ENCODE assay signal across 1 cellular context in the genomic region with DNA sequence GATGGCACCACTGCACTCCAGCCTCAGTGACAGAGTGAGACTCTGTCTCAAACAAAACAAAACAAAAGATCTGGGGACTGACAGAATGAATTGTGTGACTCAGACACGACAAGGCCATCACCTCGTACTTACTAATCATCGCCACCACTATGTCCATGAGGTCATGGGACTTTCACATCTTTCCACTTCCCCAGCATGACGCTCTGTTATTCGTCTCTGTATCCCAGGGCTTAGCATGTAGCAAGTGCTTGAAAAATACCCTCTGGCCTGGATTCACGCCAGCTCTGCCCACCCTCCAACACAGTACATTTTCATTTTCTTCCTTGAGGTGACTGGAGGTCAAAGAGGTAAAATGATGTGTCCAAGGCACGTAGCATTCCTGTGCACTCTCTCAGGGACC.
A peak's percentile ranks its signal among the peaks of the same experiment; 100 is the strongest.
TF ChIP-seq lines count a peak whose summit lies in the region.

No MANE protein-coding gene starts in this region.

TF ChIP-seq in HepG2, 621 proteins besides CTCF, POLR2A, EP300 and RAD21:
- TF ChIP-seq SOX5 (CRISPR knock-in tag; IDR thresholded peaks at IDR 0.05; ENCODE audit: borderline replicate concordance) (peak; percentile 37; the same call in 1 of the 2 replicates), RBFOX2 (IDR thresholded peaks at IDR 0.05; ENCODE audit: low read depth, low read length) (no peak), TBP (CRISPR knock-in tag; IDR thresholded peaks at IDR 0.05) (no peak), ZNF737 (CRISPR knock-in tag; IDR thresholded peaks at IDR 0.05; ENCODE audit: borderline replicate concordance) (no peak), ATF7 (IDR thresholded peaks at IDR 0.05) (peak; percentile 49; the same call in 1 of the 2 replicates), ATF7 (CRISPR knock-in tag; IDR thresholded peaks at IDR 0.05) (no peak), TMF1 (CRISPR knock-in tag; IDR thresholded peaks at IDR 0.05; ENCODE audit: low read depth) (no peak), ZNF12 (CRISPR knock-in tag; IDR thresholded peaks at IDR 0.05) (peak; percentile 56; the same call in 1 of the 2 replicates), ZNF263 (CRISPR knock-in tag; IDR thresholded peaks at IDR 0.05) (no peak), ZNF83 (CRISPR knock-in tag; IDR thresholded peaks at IDR 0.05; ENCODE audit: borderline replicate concordance) (no peak), RCOR2 (CRISPR knock-in tag; IDR thresholded peaks at IDR 0.05) (no peak), GPN1 (CRISPR knock-in tag; IDR thresholded peaks at IDR 0.05; ENCODE audit: borderline replicate concordance) (no peak), ZNF282 (IDR thresholded peaks at IDR 0.05; ENCODE audit: partially characterized antibody) (no peak), FOSL2 (CRISPR knock-in tag; IDR thresholded peaks at IDR 0.05) (peak; percentile 57), ZSCAN29 (CRISPR knock-in tag; conservative IDR thresholded peaks at IDR 0.05) (no peak), NFKB2 (CRISPR knock-in tag; IDR thresholded peaks at IDR 0.05; ENCODE audit: borderline replicate concordance) (no peak), MXD4 (CRISPR knock-in tag; IDR thresholded peaks at IDR 0.05) (no peak), ZNF441 (CRISPR knock-in tag; IDR thresholded peaks at IDR 0.05; ENCODE audit: borderline replicate concordance) (no peak), RARG (CRISPR knock-in tag; IDR thresholded peaks at IDR 0.05; ENCODE audit: low read depth) (no peak), RARA (CRISPR knock-in tag; IDR thresholded peaks at IDR 0.05) (0 out of 2 replicates have a peak, but pooled peaks have one; percentile 9), SOX13 (IDR thresholded peaks at IDR 0.05) (no peak), SOX13 (CRISPR knock-in tag; conservative IDR thresholded peaks at IDR 0.05 in 1 of 2, IDR thresholded peaks at IDR 0.05 in 1 of 2) (no peak), ZNF644 (CRISPR knock-in tag; IDR thresholded peaks at IDR 0.05; ENCODE audit: low read depth) (no peak), CREB1 (IDR thresholded peaks at IDR 0.05) (peak; percentile 72), CREB1 (CRISPR knock-in tag; IDR thresholded peaks at IDR 0.05) (no peak), ZBTB21 (CRISPR knock-in tag; IDR thresholded peaks at IDR 0.05) (peak; percentile 66; the same call in 1 of the 2 replicates), SP4 (CRISPR knock-in tag; IDR thresholded peaks at IDR 0.05) (no peak), SOX6 (IDR thresholded peaks at IDR 0.05) (no peak), SOX6 (CRISPR knock-in tag; IDR thresholded peaks at IDR 0.05) (0 out of 2 replicates have a peak, but pooled peaks have one; percentile 24), ZMAT3 (CRISPR knock-in tag; conservative IDR thresholded peaks at IDR 0.05) (no peak; the same call in 1 of the 2 replicates), IKZF4 (CRISPR knock-in tag; IDR thresholded peaks at IDR 0.05; ENCODE audit: borderline replicate concordance, low read depth, not compliant biosample characterization) (no peak), ZNF337 (CRISPR knock-in tag; IDR thresholded peaks at IDR 0.05; ENCODE audit: borderline replicate concordance, low read depth) (no peak), FOXA3 (CRISPR knock-in tag; IDR thresholded peaks at IDR 0.05) (no peak), SYNCRIP (IDR thresholded peaks at IDR 0.05; ENCODE audit: insufficient read depth, low read depth, low read length) (no peak), MZF1 (CRISPR knock-in tag; IDR thresholded peaks at IDR 0.05; ENCODE audit: borderline replicate concordance) (no peak), KLF15 (CRISPR knock-in tag; IDR thresholded peaks at IDR 0.05; ENCODE audit: borderline replicate concordance) (no peak), SAP130 (CRISPR knock-in tag; IDR thresholded peaks at IDR 0.05; ENCODE audit: low read depth) (0 out of 2 replicates have a peak, but pooled peaks have one; percentile 13)
- TF ChIP-seq, protein P1, sequence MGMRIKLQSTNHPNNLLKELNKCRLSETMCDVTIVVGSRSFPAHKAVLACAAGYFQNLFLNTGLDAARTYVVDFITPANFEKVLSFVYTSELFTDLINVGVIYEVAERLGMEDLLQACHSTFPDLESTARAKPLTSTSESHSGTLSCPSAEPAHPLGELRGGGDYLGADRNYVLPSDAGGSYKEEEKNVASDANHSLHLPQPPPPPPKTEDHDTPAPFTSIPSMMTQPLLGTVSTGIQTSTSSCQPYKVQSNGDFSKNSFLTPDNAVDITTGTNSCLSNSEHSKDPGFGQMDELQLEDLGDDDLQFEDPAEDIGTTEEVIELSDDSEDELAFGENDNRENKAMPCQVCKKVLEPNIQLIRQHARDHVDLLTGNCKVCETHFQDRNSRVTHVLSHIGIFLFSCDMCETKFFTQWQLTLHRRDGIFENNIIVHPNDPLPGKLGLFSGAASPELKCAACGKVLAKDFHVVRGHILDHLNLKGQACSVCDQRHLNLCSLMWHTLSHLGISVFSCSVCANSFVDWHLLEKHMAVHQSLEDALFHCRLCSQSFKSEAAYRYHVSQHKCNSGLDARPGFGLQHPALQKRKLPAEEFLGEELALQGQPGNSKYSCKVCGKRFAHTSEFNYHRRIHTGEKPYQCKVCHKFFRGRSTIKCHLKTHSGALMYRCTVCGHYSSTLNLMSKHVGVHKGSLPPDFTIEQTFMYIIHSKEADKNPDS (CRISPR knock-in tag; IDR thresholded peaks at IDR 0.05), result no peak
- TF ChIP-seq, protein P2, sequence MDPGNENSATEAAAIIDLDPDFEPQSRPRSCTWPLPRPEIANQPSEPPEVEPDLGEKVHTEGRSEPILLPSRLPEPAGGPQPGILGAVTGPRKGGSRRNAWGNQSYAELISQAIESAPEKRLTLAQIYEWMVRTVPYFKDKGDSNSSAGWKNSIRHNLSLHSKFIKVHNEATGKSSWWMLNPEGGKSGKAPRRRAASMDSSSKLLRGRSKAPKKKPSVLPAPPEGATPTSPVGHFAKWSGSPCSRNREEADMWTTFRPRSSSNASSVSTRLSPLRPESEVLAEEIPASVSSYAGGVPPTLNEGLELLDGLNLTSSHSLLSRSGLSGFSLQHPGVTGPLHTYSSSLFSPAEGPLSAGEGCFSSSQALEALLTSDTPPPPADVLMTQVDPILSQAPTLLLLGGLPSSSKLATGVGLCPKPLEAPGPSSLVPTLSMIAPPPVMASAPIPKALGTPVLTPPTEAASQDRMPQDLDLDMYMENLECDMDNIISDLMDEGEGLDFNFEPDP (CRISPR knock-in tag; conservative IDR thresholded peaks at IDR 0.05), result no peak
- TF ChIP-seq, protein P3, sequence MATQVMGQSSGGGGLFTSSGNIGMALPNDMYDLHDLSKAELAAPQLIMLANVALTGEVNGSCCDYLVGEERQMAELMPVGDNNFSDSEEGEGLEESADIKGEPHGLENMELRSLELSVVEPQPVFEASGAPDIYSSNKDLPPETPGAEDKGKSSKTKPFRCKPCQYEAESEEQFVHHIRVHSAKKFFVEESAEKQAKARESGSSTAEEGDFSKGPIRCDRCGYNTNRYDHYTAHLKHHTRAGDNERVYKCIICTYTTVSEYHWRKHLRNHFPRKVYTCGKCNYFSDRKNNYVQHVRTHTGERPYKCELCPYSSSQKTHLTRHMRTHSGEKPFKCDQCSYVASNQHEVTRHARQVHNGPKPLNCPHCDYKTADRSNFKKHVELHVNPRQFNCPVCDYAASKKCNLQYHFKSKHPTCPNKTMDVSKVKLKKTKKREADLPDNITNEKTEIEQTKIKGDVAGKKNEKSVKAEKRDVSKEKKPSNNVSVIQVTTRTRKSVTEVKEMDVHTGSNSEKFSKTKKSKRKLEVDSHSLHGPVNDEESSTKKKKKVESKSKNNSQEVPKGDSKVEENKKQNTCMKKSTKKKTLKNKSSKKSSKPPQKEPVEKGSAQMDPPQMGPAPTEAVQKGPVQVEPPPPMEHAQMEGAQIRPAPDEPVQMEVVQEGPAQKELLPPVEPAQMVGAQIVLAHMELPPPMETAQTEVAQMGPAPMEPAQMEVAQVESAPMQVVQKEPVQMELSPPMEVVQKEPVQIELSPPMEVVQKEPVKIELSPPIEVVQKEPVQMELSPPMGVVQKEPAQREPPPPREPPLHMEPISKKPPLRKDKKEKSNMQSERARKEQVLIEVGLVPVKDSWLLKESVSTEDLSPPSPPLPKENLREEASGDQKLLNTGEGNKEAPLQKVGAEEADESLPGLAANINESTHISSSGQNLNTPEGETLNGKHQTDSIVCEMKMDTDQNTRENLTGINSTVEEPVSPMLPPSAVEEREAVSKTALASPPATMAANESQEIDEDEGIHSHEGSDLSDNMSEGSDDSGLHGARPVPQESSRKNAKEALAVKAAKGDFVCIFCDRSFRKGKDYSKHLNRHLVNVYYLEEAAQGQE (IDR thresholded peaks at IDR 0.05; ENCODE audit: borderline replicate concordance in 1 of 2, low read depth in 1 of 2, low read length in 2 of 2), result no peak
- TF ChIP-seq, protein P4, sequence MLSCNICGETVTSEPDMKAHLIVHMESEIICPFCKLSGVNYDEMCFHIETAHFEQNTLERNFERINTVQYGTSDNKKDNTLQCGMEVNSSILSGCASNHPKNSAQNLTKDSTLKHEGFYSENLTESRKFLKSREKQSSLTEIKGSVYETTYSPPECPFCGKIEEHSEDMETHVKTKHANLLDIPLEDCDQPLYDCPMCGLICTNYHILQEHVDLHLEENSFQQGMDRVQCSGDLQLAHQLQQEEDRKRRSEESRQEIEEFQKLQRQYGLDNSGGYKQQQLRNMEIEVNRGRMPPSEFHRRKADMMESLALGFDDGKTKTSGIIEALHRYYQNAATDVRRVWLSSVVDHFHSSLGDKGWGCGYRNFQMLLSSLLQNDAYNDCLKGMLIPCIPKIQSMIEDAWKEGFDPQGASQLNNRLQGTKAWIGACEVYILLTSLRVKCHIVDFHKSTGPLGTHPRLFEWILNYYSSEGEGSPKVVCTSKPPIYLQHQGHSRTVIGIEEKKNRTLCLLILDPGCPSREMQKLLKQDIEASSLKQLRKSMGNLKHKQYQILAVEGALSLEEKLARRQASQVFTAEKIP (CRISPR knock-in tag; IDR thresholded peaks at IDR 0.05; ENCODE audit: borderline replicate concordance), result no peak
- TF ChIP-seq, protein P5, sequence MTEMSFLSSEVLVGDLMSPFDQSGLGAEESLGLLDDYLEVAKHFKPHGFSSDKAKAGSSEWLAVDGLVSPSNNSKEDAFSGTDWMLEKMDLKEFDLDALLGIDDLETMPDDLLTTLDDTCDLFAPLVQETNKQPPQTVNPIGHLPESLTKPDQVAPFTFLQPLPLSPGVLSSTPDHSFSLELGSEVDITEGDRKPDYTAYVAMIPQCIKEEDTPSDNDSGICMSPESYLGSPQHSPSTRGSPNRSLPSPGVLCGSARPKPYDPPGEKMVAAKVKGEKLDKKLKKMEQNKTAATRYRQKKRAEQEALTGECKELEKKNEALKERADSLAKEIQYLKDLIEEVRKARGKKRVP (CRISPR knock-in tag; IDR thresholded peaks at IDR 0.05), result no peak
- TF ChIP-seq, protein P6, sequence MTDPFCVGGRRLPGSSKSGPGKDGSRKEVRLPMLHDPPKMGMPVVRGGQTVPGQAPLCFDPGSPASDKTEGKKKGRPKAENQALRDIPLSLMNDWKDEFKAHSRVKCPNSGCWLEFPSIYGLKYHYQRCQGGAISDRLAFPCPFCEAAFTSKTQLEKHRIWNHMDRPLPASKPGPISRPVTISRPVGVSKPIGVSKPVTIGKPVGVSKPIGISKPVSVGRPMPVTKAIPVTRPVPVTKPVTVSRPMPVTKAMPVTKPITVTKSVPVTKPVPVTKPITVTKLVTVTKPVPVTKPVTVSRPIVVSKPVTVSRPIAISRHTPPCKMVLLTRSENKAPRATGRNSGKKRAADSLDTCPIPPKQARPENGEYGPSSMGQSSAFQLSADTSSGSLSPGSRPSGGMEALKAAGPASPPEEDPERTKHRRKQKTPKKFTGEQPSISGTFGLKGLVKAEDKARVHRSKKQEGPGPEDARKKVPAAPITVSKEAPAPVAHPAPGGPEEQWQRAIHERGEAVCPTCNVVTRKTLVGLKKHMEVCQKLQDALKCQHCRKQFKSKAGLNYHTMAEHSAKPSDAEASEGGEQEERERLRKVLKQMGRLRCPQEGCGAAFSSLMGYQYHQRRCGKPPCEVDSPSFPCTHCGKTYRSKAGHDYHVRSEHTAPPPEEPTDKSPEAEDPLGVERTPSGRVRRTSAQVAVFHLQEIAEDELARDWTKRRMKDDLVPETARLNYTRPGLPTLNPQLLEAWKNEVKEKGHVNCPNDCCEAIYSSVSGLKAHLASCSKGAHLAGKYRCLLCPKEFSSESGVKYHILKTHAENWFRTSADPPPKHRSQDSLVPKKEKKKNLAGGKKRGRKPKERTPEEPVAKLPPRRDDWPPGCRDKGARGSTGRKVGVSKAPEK (CRISPR knock-in tag; IDR thresholded peaks at IDR 0.05; ENCODE audit: borderline replicate concordance), result no peak
- TF ChIP-seq, protein P7, sequence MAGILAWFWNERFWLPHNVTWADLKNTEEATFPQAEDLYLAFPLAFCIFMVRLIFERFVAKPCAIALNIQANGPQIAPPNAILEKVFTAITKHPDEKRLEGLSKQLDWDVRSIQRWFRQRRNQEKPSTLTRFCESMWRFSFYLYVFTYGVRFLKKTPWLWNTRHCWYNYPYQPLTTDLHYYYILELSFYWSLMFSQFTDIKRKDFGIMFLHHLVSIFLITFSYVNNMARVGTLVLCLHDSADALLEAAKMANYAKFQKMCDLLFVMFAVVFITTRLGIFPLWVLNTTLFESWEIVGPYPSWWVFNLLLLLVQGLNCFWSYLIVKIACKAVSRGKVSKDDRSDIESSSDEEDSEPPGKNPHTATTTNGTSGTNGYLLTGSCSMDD (CRISPR knock-in tag; IDR thresholded peaks at IDR 0.05), result no peak
- TF ChIP-seq, protein P8, sequence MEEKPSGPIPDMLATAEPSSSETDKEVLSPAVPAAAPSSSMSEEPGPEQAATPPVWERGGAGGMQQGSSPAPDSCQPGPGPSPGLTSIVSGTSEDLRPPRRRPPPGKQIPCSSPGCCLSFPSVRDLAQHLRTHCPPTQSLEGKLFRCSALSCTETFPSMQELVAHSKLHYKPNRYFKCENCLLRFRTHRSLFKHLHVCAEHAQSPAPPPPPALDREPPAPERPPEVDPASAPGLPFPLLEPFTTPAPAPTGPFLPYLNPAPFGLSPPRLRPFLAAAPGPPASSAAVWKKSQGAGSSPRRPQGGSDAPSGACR (CRISPR knock-in tag; IDR thresholded peaks at IDR 0.05), result no peak
- TF ChIP-seq, protein P9, sequence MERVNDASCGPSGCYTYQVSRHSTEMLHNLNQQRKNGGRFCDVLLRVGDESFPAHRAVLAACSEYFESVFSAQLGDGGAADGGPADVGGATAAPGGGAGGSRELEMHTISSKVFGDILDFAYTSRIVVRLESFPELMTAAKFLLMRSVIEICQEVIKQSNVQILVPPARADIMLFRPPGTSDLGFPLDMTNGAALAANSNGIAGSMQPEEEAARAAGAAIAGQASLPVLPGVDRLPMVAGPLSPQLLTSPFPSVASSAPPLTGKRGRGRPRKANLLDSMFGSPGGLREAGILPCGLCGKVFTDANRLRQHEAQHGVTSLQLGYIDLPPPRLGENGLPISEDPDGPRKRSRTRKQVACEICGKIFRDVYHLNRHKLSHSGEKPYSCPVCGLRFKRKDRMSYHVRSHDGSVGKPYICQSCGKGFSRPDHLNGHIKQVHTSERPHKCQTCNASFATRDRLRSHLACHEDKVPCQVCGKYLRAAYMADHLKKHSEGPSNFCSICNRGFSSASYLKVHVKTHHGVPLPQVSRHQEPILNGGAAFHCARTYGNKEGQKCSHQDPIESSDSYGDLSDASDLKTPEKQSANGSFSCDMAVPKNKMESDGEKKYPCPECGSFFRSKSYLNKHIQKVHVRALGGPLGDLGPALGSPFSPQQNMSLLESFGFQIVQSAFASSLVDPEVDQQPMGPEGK (CRISPR knock-in tag; IDR thresholded peaks at IDR 0.05), result no peak
